1 cellular context compared by ENCODE assay signal in genomic region chr10:79404231-79404609, GRCh38.
TF ChIP-seq lines count a peak whose summit lies in the region.

No MANE protein-coding gene starts in this region.

TF ChIP-seq in HEK293, 187 proteins besides CTCF, POLR2A, EP300 and RAD21 (continued from another document):
- TF ChIP-seq, protein P1, sequence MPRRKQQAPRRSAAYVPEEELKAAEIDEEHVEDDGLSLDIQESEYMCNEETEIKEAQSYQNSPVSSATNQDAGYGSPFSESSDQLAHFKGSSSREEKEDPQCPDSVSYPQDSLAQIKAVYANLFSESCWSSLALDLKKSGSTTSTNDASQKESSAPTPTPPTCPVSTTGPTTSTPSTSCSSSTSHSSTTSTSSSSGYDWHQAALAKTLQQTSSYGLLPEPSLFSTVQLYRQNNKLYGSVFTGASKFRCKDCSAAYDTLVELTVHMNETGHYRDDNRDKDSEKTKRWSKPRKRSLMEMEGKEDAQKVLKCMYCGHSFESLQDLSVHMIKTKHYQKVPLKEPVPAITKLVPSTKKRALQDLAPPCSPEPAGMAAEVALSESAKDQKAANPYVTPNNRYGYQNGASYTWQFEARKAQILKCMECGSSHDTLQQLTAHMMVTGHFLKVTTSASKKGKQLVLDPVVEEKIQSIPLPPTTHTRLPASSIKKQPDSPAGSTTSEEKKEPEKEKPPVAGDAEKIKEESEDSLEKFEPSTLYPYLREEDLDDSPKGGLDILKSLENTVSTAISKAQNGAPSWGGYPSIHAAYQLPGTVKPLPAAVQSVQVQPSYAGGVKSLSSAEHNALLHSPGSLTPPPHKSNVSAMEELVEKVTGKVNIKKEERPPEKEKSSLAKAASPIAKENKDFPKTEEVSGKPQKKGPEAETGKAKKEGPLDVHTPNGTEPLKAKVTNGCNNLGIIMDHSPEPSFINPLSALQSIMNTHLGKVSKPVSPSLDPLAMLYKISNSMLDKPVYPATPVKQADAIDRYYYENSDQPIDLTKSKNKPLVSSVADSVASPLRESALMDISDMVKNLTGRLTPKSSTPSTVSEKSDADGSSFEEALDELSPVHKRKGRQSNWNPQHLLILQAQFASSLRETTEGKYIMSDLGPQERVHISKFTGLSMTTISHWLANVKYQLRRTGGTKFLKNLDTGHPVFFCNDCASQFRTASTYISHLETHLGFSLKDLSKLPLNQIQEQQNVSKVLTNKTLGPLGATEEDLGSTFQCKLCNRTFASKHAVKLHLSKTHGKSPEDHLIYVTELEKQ (tag by site-specific recombination; IDR thresholded peaks at IDR 0.05; ENCODE audit: borderline replicate concordance): no peak
- TF ChIP-seq ZNF341 (tag by site-specific recombination; IDR thresholded peaks at IDR 0.05; ENCODE audit: low read depth): no peak
- 0 out of 2 replicates have a peak, but pooled peaks have one; percentile 27 for TF ChIP-seq SP2 (tag by site-specific recombination; IDR thresholded peaks at IDR 0.05)
- TF ChIP-seq ZNF248 (tag by site-specific recombination; IDR thresholded peaks at IDR 0.05): no peak
- no peak for TF ChIP-seq ZNF626 (tag by site-specific recombination; IDR thresholded peaks at IDR 0.05)
- TF ChIP-seq ZNF76 (tag by site-specific recombination; IDR thresholded peaks at IDR 0.05; ENCODE audit: borderline replicate concordance, low read depth): no peak
